In the genomic region with DNA sequence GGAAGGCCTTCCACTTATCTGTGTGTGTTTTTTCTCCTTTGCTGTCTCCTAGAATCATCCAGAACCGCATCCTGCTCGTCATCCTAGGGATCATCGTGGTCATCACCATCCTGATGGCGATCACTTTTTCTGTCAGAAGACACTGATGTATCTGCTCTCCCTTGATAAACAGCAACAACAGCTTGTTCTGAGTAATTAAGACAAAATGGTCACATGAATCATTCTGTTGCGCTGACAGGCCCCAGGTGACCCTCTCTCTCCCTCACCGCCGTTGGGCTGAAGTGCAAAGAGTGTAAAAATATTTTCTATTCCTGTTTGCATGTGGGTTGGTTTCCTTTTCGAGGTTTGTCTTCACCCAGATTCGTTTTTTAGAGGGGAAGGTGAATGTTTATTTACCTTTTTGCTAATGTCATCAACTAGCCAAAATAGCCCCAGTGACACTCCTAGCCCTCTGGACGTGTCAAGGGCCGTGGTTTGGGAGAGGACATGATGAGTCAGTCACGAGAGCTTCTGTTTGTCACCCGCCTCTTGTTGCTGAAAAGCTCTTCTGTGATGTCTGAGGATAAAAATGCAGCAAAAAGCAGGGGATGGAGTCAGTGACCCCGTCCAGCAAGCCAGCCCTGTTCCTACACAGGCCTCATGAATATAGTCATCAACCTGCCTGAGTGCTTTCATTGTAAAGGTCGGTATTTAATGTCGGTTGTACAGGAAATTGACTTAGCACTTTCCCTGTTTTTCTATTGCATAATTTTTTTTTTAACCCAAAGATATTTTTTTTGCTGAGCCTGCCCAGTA, we compare ENCODE assay signal across 10 cellular contexts.
A peak's percentile ranks its signal among the peaks of the same experiment; 100 is the strongest.
DNase-seq lines count a peak whose midpoint lies in the region; TF ChIP-seq lines count a peak whose summit lies in the region.
"Had no signal": no experiment of that assay in that cellular context is flagged by ENCODE, and none has a peak within 500 bp of the region (broad histone marks: within the 10 kb centered on the region; RNA-seq: fewer than 3 reads in every experiment).

No MANE protein-coding gene starts in this region.

- H3K18ac ChIP-seq in mesendoderm (ENCODE audit: low read length), result no peak overlapping the region

- H2BK5ac ChIP-seq in mesendoderm (ENCODE audit: low read length), result no peak overlapping the region

- no CpG with 5 or more reads among the region's 16 CpGs for WGBS in mesendoderm (ENCODE audit: extremely low coverage, insufficient coverage, low lambda C conversion rate)

- H3K9me3 Mint-ChIP-seq in chondrocyte (ENCODE audit: low read depth), result no peaks in the 10 kb centered on the region
- H3K9me3 Mint-ChIP-seq in CD4-positive, alpha-beta memory T cell, result no peaks in the 10 kb centered on the region

- H3K79me2 ChIP-seq in mesendoderm (ENCODE audit: control insufficient read depth, insufficient read depth, low read length), result no peaks in the 10 kb centered on the region

- H3K27ac Mint-ChIP-seq in chondrocyte (ENCODE audit: unreplicated experiment), result peak overlapping the region; percentile 90
- no peak overlapping the region for H3K27ac Mint-ChIP-seq in CD4-positive, alpha-beta memory T cell

- no peaks in the 10 kb centered on the region; the same call in 1 of the 2 replicates for H3K27me3 ChIP-seq in BJ (ENCODE audit: control insufficient read depth, insufficient read depth, low read length)
- H3K27me3 ChIP-seq in mesendoderm (ENCODE audit: insufficient read depth, low read length, poor library complexity), result no peaks in the 10 kb centered on the region
- H3K27me3 ChIP-seq in CD4-positive, alpha-beta memory T cell (ENCODE audit: insufficient read depth, low read length), result no peaks in the 10 kb centered on the region
- H3K27me3 ChIP-seq: spleen had no signal

- H2BK15ac ChIP-seq in mesendoderm (replicated peaks; ENCODE audit: low read depth), result no peak overlapping the region

- H3K4me1 ChIP-seq in mesendoderm (ENCODE audit: control insufficient read depth, low read depth, low read length), result peaks cover 18% of the 10 kb centered on the region
- H3K4me1 ChIP-seq in CD4-positive, alpha-beta memory T cell (ENCODE audit: insufficient read depth, low read length), result no peaks in the 10 kb centered on the region

- DNase-seq in BJ (ENCODE audit: low read depth) (peak; percentile 25), HuH-7.5 (ENCODE audit: low spot score) (peak; percentile 52), chondrocyte (ENCODE audit: low spot score) (no peak), mesendoderm (peak; percentile 83), HT-29 (ENCODE audit: low spot score) (no peak), activated gamma-delta T cell treated with Interleukin-2 at 50 U/mL for 16 hours (no peak), midbrain (lab: John Stamatoyannopoulos, UW) (no peak)
- no peak for DNase-seq in CD4-positive, alpha-beta memory T cell
- DNase-seq: spleen had no signal

- TF ChIP-seq CTCF in BJ (IDR thresholded peaks at IDR 0.05; ENCODE audit: insufficient read depth, low read depth, low read length), result no peak
- no peak for TF ChIP-seq CTCF in chondrocyte (IDR thresholded peaks at IDR 0.05)

- no peak overlapping the region for H3K4me2 ChIP-seq in mesendoderm (ENCODE audit: low read length)

- no peak overlapping the region for H2AK5ac ChIP-seq in mesendoderm (ENCODE audit: low read length)

- H4K5ac ChIP-seq in mesendoderm (ENCODE audit: low read length), result no peak overlapping the region

- no peak overlapping the region for H3K56ac ChIP-seq in mesendoderm (ENCODE audit: low read length)

- H3K9ac ChIP-seq in mesendoderm (ENCODE audit: low read length), result no peak overlapping the region

- CTCF ChIA-PET in BJ (lab: Yijun Ruan, JAX), result no interaction called here
- CTCF ChIA-PET in CD4-positive, alpha-beta memory T cell (lab: Charles Lee; ENCODE audit: partially characterized antibody), result interaction anchor here (0.6 kb wide), 1 partner anchor 121 kb away, joined by 3 read pairs; no protein-coding TSS in a partner anchor

- H2BK120ac ChIP-seq in mesendoderm (ENCODE audit: low read depth, low read length), result no peak overlapping the region

- no peaks in the 10 kb centered on the region for H3K27me3 Mint-ChIP-seq in chondrocyte (ENCODE audit: low read depth)
- no peaks in the 10 kb centered on the region for H3K27me3 Mint-ChIP-seq in CD4-positive, alpha-beta memory T cell

- POLR2A ChIA-PET in BJ (lab: Charles Lee), result no interaction called here
- POLR2A ChIA-PET in CD4-positive, alpha-beta memory T cell (lab: Charles Lee; ENCODE audit: partially characterized antibody), result no interaction called here

- H3K9me3 ChIP-seq in CD4-positive, alpha-beta memory T cell (ENCODE audit: control insufficient read depth in 1 of 2, low read length in 2 of 2), result no peaks in the 10 kb centered on the region
- H3K9me3 ChIP-seq: spleen had no signal

- no peaks in the 10 kb centered on the region for H3K36me3 Mint-ChIP-seq in chondrocyte (ENCODE audit: low read depth)
- H3K36me3 Mint-ChIP-seq in CD4-positive, alpha-beta memory T cell, result peaks cover 47 to 64% of the 10 kb centered on the region in 2 donors

- peak overlapping the region; percentile 29 for H3K4me3 Mint-ChIP-seq in chondrocyte (ENCODE audit: unreplicated experiment)
- no peak overlapping the region for H3K4me3 Mint-ChIP-seq in CD4-positive, alpha-beta memory T cell

- H3K36me3 ChIP-seq in BJ (ENCODE audit: control insufficient read depth, insufficient read depth, low read length), result peaks cover 1% of the 10 kb centered on the region
- no peaks in the 10 kb centered on the region for H3K36me3 ChIP-seq in mesendoderm (ENCODE audit: control insufficient read depth, insufficient read depth, low read length)
- H3K36me3 ChIP-seq in CD4-positive, alpha-beta memory T cell (ENCODE audit: insufficient read depth, low read length), result no peaks in the 10 kb centered on the region

- H3K4me1 Mint-ChIP-seq in chondrocyte (ENCODE audit: low read depth), result peaks cover 48% of the 10 kb centered on the region
- peaks cover 0 to 3% (median under 1%) of the 10 kb centered on the region in 4 donors for H3K4me1 Mint-ChIP-seq in CD4-positive, alpha-beta memory T cell

- intact Hi-C loops in CD4-positive, alpha-beta memory T cell (cut with micrococcal nuclease), result no loop called here

- H3K4me3 ChIP-seq in BJ (ENCODE audit: low read depth, low read length) (no peak overlapping the region), mesendoderm (ENCODE audit: low read length) (no peak overlapping the region)
- H3K4me3 ChIP-seq in CD4-positive, alpha-beta memory T cell (ENCODE audit: low read length in 2 of 2), result no peak overlapping the region
- H3K4me3 ChIP-seq: spleen had no signal

- no peaks in the 10 kb centered on the region for H3K79me1 ChIP-seq in mesendoderm (ENCODE audit: low read length)

- H3K23ac ChIP-seq in mesendoderm (ENCODE audit: low read length), result no peak overlapping the region

- no peak overlapping the region for H4K8ac ChIP-seq in mesendoderm (ENCODE audit: low read depth, low read length)

- peak overlapping the region; percentile 22 for H3K4ac ChIP-seq in mesendoderm (ENCODE audit: low read depth, low read length)

- no peak overlapping the region for H3K27ac ChIP-seq in mesendoderm (ENCODE audit: low read depth, low read length)
- no peak overlapping the region for H3K27ac ChIP-seq in CD4-positive, alpha-beta memory T cell (ENCODE audit: low read depth, low read length)
- H3K27ac ChIP-seq: epithelial cell of prostate had no signal

Comparison
In these comparisons a context has a peak if more than half of its experiments do, and no peak if none do; other contexts are left out.
1. DNase-seq: peak in BJ (single experiment), HuH-7.5 (single experiment) and mesendoderm (single experiment); none in chondrocyte (single experiment), HT-29 (single experiment), activated gamma-delta T cell treated with Interleukin-2 at 50 U/mL for 16 hours (single experiment), CD4-positive, alpha-beta memory T cell (0 of 5) and midbrain (single experiment).